In genomic region chr6:97867177-97867576, GRCh38 we compare ENCODE assay signal across 10 cellular contexts.
"Had no signal": no experiment of that assay in that cellular context is flagged by ENCODE, and none has a peak within 500 bp of the region (broad histone marks: within the 10 kb centered on the region; RNA-seq: fewer than 3 reads in every experiment).

No MANE protein-coding gene starts in this region.

- H3K36me3 Mint-ChIP-seq: IgD-negative memory B cell had no signal

- H2AFZ ChIP-seq: GM23248 had no signal

- H3K4me1 Mint-ChIP-seq: IgD-negative memory B cell had no signal

- H3K27ac Mint-ChIP-seq: HFFc6, IgD-negative memory B cell had no signal

- H3K9me3 Mint-ChIP-seq: IgD-negative memory B cell had no signal

- H3K27ac ChIP-seq: GM23248, HL-60 had no signal

- H3K4me3 ChIP-seq: GM23248 had no signal

- ATAC-seq: HepG2 had no signal

- H3K4me3 Mint-ChIP-seq: H9, HFFc6, IgD-negative memory B cell had no signal

- FAIRE-seq: H54, HepG2 had no signal

- DNase-seq: GM23248, GOT3, H9, HCEC 1CT, HFFc6, KG1 had no signal

- H3K9ac ChIP-seq: GM23248 had no signal

- H3K27me3 Mint-ChIP-seq: IgD-negative memory B cell had no signal
